Comparison of ENCODE assay signal across 8 cellular contexts in genomic region chr7:12584940-12585339, GRCh38. TPM values are rescaled to one million over a fixed set of nuclear protein-coding genes. Genes with fewer than 3 reads are reported as not detected.
DNase-seq lines count a peak whose midpoint lies in the region; ATAC-seq and TF ChIP-seq lines count a peak whose summit lies in the region.

No MANE protein-coding gene starts in this region.

- peak; percentile 31 for DNase-seq in AG04449 (ENCODE audit: low read depth, low spot score)
- DNase-seq in adipocyte (ENCODE audit: low read depth) = peak; percentile 75
- no peak for DNase-seq in sciatic nerve (ENCODE audit: low spot score)
- DNase-seq in effector memory CD8-positive, alpha-beta T cell = no peak
- no peak for DNase-seq in activated CD4-positive, alpha-beta T cell treated with anti-CD3 and anti-CD28 coated beads, Interleukin-2, amount 10 ng/mL, durations not matched to agents 7 days and 5 days
- no peak for DNase-seq in DMS114 treated with DMSO at 0.1 percent for 48 hours (lab: John Stamatoyannopoulos, UW; ENCODE audit: unreplicated experiment)

- H3K36me3 ChIP-seq in adipocyte (ENCODE audit: control insufficient read depth, insufficient read depth, low read length, severe bottlenecking) = no peaks in the 10 kb centered on the region

- H3K4me3 Mint-ChIP-seq in effector memory CD8-positive, alpha-beta T cell = no peak overlapping the region
- no peak overlapping the region for H3K4me3 Mint-ChIP-seq in activated CD4-positive, alpha-beta T cell treated with anti-CD3 and anti-CD28 coated beads, Interleukin-2, amount 10 ng/mL, durations not matched to agents 7 days and 5 days

- intact Hi-C loops in sciatic nerve (cut with DNase I) = no loop called here

- POLR2A ChIA-PET in AG04449 (lab: Yijun Ruan, JAX) = no interaction called here
- POLR2A ChIA-PET in activated CD4-positive, alpha-beta T cell treated with anti-CD3 and anti-CD28 coated beads, Interleukin-2, amount 10 ng/mL, durations not matched to agents 7 days and 5 days (lab: Charles Lee) = no interaction called here

- no peaks in the 10 kb centered on the region for H3K4me1 Mint-ChIP-seq in effector memory CD8-positive, alpha-beta T cell (ENCODE audit: low read depth in 2 of 2)
- no peaks in the 10 kb centered on the region for H3K4me1 Mint-ChIP-seq in activated CD4-positive, alpha-beta T cell treated with anti-CD3 and anti-CD28 coated beads, Interleukin-2, amount 10 ng/mL, durations not matched to agents 7 days and 5 days

- no peak for TF ChIP-seq CTCF in AG04449 (IDR thresholded peaks at IDR 0.05; ENCODE audit: insufficient read depth, low read length, missing control alignments)

- H3K4me1 ChIP-seq in adipocyte (ENCODE audit: control insufficient read depth, insufficient read depth, low read length) = peaks cover 23% of the 10 kb centered on the region

- no peak overlapping the region for H3K27ac Mint-ChIP-seq in effector memory CD8-positive, alpha-beta T cell
- no peak overlapping the region for H3K27ac Mint-ChIP-seq in activated CD4-positive, alpha-beta T cell treated with anti-CD3 and anti-CD28 coated beads, Interleukin-2, amount 10 ng/mL, durations not matched to agents 7 days and 5 days

- H3K4me3 ChIP-seq in AG04449 (ENCODE audit: low read depth, low read length) = no peak overlapping the region
- H3K4me3 ChIP-seq in adipocyte (ENCODE audit: low read length) = no peak overlapping the region

- H3K27me3 ChIP-seq in adipocyte (replicated peaks; ENCODE audit: control insufficient read depth, insufficient read depth, low read length) = no peaks in the 10 kb centered on the region

- H3K9me3 ChIP-seq in adipocyte (ENCODE audit: control insufficient read depth, low read length) = no peaks in the 10 kb centered on the region

- H3K36me3 Mint-ChIP-seq in effector memory CD8-positive, alpha-beta T cell (ENCODE audit: insufficient read depth) = no peaks in the 10 kb centered on the region
- H3K36me3 Mint-ChIP-seq in activated CD4-positive, alpha-beta T cell treated with anti-CD3 and anti-CD28 coated beads, Interleukin-2, amount 10 ng/mL, durations not matched to agents 7 days and 5 days (ENCODE audit: low read depth) = no peaks in the 10 kb centered on the region

- H3K9me3 Mint-ChIP-seq in effector memory CD8-positive, alpha-beta T cell = no peaks in the 10 kb centered on the region
- H3K9me3 Mint-ChIP-seq in activated CD4-positive, alpha-beta T cell treated with anti-CD3 and anti-CD28 coated beads, Interleukin-2, amount 10 ng/mL, durations not matched to agents 7 days and 5 days = no peaks in the 10 kb centered on the region

- ATAC-seq in GM19395 (IDR thresholded peaks at IDR 0.05; ENCODE audit: unreplicated experiment) (peak; percentile 99), HG03159 (IDR thresholded peaks at IDR 0.05; ENCODE audit: unreplicated experiment) (peak; percentile 98), sciatic nerve (peak; percentile 89)
- no peak for ATAC-seq in effector memory CD8-positive, alpha-beta T cell (replicated peaks)

- peaks cover 32% of the 10 kb centered on the region in 2 donors for H3K27me3 Mint-ChIP-seq in effector memory CD8-positive, alpha-beta T cell
- peaks cover 15% of the 10 kb centered on the region for H3K27me3 Mint-ChIP-seq in activated CD4-positive, alpha-beta T cell treated with anti-CD3 and anti-CD28 coated beads, Interleukin-2, amount 10 ng/mL, durations not matched to agents 7 days and 5 days

- CTCF ChIA-PET in AG04449 (lab: Yijun Ruan, JAX) = no interaction called here
- CTCF ChIA-PET in activated CD4-positive, alpha-beta T cell treated with anti-CD3 and anti-CD28 coated beads, Interleukin-2, amount 10 ng/mL, durations not matched to agents 7 days and 5 days (lab: Charles Lee) = no interaction called here

- H3K9ac ChIP-seq in adipocyte (ENCODE audit: low read length) = no peak overlapping the region

RNA-seq across cellular contexts. Expression of gene SCIN, which starts 14.4 kb away (rescaled TPM):
- 9.8 TPM for total RNA-seq in sciatic nerve
- total RNA-seq in activated CD4-positive, alpha-beta T cell treated with anti-CD3 and anti-CD28 coated beads, Interleukin-2, amount 10 ng/mL, durations not matched to agents 7 days and 5 days = 1 to 10 TPM; 1.6 to 1.7 TPM

Comparison
In these comparisons a context has a peak if more than half of its experiments do, and no peak if none do; other contexts are left out.
1. DNase-seq: peak in AG04449 (single experiment) and adipocyte (single experiment); none in sciatic nerve (single experiment), effector memory CD8-positive, alpha-beta T cell (0 of 3), activated CD4-positive, alpha-beta T cell treated with anti-CD3 and anti-CD28 coated beads, Interleukin-2, amount 10 ng/mL, durations not matched to agents 7 days and 5 days (single experiment) and DMS114 treated with DMSO at 0.1 percent for 48 hours (single experiment).